18 cellular contexts compared by ENCODE assay signal in the genomic region with DNA sequence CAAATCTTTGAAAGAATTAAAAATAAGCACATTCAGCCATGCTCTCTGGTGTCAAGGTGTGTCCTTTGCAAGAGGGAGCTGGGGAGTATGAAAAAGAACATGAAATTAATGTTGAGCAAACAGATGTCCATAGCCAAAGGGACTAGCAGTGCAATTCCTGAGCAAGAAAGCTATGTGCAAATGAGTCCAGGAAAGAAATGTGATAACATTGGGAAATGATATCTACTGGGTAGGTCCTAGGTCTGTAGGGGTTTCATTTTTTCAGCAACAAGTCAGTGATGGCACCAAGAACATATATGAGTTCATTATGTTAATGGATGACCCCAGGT.
DNase-seq lines count a peak whose midpoint lies in the region; ATAC-seq, FAIRE-seq and TF ChIP-seq lines count a peak whose summit lies in the region.
"Had no signal": no experiment of that assay in that cellular context is flagged by ENCODE, and none has a peak within 500 bp of the region (broad histone marks: within the 10 kb centered on the region; RNA-seq: fewer than 3 reads in every experiment).

No MANE protein-coding gene starts in this region.

- H3K4me3 ChIP-seq in astrocyte (ENCODE audit: insufficient read depth, low read depth, low read length) (no peak overlapping the region), tibial artery (no peak overlapping the region), esophagus squamous epithelium (no peak overlapping the region)
- H3K4me3 ChIP-seq: GM12878, K562 had no signal

- H3K9me3 Mint-ChIP-seq in astrocyte (ENCODE audit: unreplicated experiment): peaks cover 6% of the 10 kb centered on the region

- TF ChIP-seq CTCF in astrocyte (IDR thresholded peaks at IDR 0.05; ENCODE audit: insufficient read depth, low read depth, low read length): no peak
- TF ChIP-seq CTCF in tibial artery (IDR thresholded peaks at IDR 0.05): no peak
- no peak for TF ChIP-seq CTCF in esophagus squamous epithelium (IDR thresholded peaks at IDR 0.05)

- H3K79me2 ChIP-seq in astrocyte (ENCODE audit: insufficient read depth, low read length): no peaks in the 10 kb centered on the region

- FAIRE-seq in astrocyte (lab: Jason Lieb, UNC): no peak
- FAIRE-seq: GM12878, H1, K562 had no signal

- H3K27ac ChIP-seq in astrocyte (ENCODE audit: low read depth, low read length) (peak overlapping the region; percentile 49), tibial artery (peak overlapping the region; percentile 11 to 12), esophagus squamous epithelium (no peak overlapping the region)
- H3K27ac ChIP-seq: 22Rv1 had no signal

- no peak overlapping the region for H3K9ac ChIP-seq in astrocyte (ENCODE audit: low read length)

- intact Hi-C loops in Right ventricle myocardium inferior (cut with DNase I) (no loop called here), cardiac septum (cut with DNase I) (no loop called here), left ventricle myocardium superior (cut with micrococcal nuclease) (no loop called here), tibial artery (cut with DNase I; ENCODE audit: low total_unique reads) (no loop called here), esophagus squamous epithelium (cut with DNase I) (no loop called here)

- H3K4me1 Mint-ChIP-seq in astrocyte (ENCODE audit: low read depth, unreplicated experiment): peaks cover 24% of the 10 kb centered on the region
- H3K4me1 Mint-ChIP-seq: B cell had no signal

- H3K4me2 ChIP-seq in astrocyte (ENCODE audit: low read length): peak overlapping the region; percentile 57

- no peak overlapping the region for H3K27ac Mint-ChIP-seq in astrocyte (ENCODE audit: unreplicated experiment)
- H3K27ac Mint-ChIP-seq: B cell had no signal

- ATAC-seq in Right ventricle myocardium inferior (peak; percentile 69), left ventricle myocardium superior (peak; percentile 72), GM18498 (IDR thresholded peaks at IDR 0.05; ENCODE audit: unreplicated experiment) (no peak)
- ATAC-seq: GM12878, K562 had no signal

- no peaks in the 10 kb centered on the region for H3K36me3 ChIP-seq in astrocyte (ENCODE audit: insufficient read depth, low read length)
- no peaks in the 10 kb centered on the region for H3K36me3 ChIP-seq in tibial artery
- no peaks in the 10 kb centered on the region for H3K36me3 ChIP-seq in esophagus squamous epithelium

- H3K27me3 ChIP-seq in astrocyte (ENCODE audit: insufficient read depth, low read length) (no peaks in the 10 kb centered on the region), tibial artery (no peaks in the 10 kb centered on the region), esophagus squamous epithelium (no peaks in the 10 kb centered on the region)

- no peaks in the 10 kb centered on the region for H3K9me3 ChIP-seq in astrocyte (ENCODE audit: insufficient read depth, low read depth, low read length)
- no peaks in the 10 kb centered on the region for H3K9me3 ChIP-seq in tibial artery
- H3K9me3 ChIP-seq in esophagus squamous epithelium: no peaks in the 10 kb centered on the region

- H3K4me1 ChIP-seq in astrocyte (ENCODE audit: insufficient read depth, low read length): peaks cover 22% of the 10 kb centered on the region
- H3K4me1 ChIP-seq in tibial artery: peaks cover 0 to 50% (median 21%) of the 10 kb centered on the region in 4 donors
- peaks cover 0 to 9% (median 0%) of the 10 kb centered on the region in 3 donors for H3K4me1 ChIP-seq in esophagus squamous epithelium

- H4K20me1 ChIP-seq in astrocyte (ENCODE audit: insufficient read depth, low read length): no peaks in the 10 kb centered on the region

- H3K4me3 Mint-ChIP-seq in astrocyte (ENCODE audit: unreplicated experiment): no peak overlapping the region
- H3K4me3 Mint-ChIP-seq: B cell had no signal

- H3K27me3 Mint-ChIP-seq in astrocyte (ENCODE audit: low read depth, unreplicated experiment): no peaks in the 10 kb centered on the region

- H3K36me3 Mint-ChIP-seq in astrocyte (ENCODE audit: low read depth, unreplicated experiment): no peaks in the 10 kb centered on the region

- no peak for TF ChIP-seq POLR2A in esophagus squamous epithelium (IDR thresholded peaks at IDR 0.05)

- no peak overlapping the region for H2AFZ ChIP-seq in astrocyte (ENCODE audit: low read depth, low read length)

- DNase-seq in Right ventricle myocardium inferior (ENCODE audit: missing footprints): no peak
- DNase-seq in cardiac septum (ENCODE audit: low spot score): no peak
- no peak for DNase-seq in astrocyte (ENCODE audit: low read depth)
- DNase-seq in left ventricle myocardium superior: no peak
- no peak for DNase-seq in tibial artery
- DNase-seq in COLO668 (lab: John Stamatoyannopoulos, UW; ENCODE audit: unreplicated experiment): no peak
- no peak for DNase-seq in esophagus squamous epithelium (lab: John Stamatoyannopoulos, UW)
- DNase-seq: COR-L47; EL; NCI-H1694 treated with DMSO at 0.1 percent for 48 hours; NK-92 treated with Interleukin-12 subunit alpha and Interleukin-12 subunit beta, amount 100 ng/mL, for 24 hours; SHP77 treated with DMSO at 0.1 percent for 48 hours had no signal

Comparison
In these comparisons a context has a peak if more than half of its experiments do, and no peak if none do; other contexts are left out.
1. H3K27ac ChIP-seq: peak in astrocyte (single experiment) and tibial artery (2 of 2); none in esophagus squamous epithelium (0 of 4).